In the genomic region with DNA sequence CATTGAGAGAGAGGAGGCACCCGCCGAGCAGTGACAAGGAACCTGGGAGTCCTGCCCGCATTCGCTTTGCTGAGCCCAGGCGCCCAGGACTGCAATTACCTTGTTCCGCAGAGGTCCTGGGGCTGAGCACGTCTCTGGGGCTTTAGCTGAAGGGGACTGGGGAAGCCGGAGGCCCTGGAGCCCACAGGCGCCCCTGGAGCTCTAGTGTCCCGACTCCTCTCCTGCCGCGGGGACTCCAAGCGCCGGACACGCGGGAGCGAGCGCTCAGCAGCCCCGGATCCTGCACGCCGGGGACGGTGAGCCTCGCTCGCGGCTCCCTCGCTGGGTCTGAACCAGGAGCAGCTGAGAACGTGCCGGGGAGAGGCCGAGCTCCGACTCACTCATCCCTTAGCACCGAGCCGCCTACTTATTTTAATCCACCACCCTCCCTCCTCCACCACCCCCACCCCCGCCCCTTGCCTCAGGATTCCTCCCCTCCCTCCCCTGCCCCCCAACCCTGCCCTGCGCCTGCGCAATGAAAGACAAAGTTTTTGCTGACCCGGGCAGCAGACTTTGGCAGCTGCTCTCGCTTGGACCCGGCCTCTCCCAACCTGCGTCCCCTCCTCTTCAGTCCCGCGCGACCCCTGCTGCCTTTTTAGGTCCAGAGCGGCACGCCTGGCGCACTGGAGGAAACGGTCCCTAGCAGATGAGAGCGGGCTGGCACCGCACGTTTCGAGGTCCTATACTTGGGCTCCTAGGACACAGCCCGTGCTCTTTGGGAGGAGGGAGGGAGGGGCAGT, we compare ENCODE assay signal across 1 cellular context.
TF ChIP-seq lines count a peak whose summit lies in the region.

A gene (minus strand): TSS at position 382 of the 779 bp plus-strand sequence. CDS start 4,818 bp downstream, outside the sequence.

TF ChIP-seq in HepG2, 621 proteins besides CTCF, POLR2A, EP300 and RAD21 (continued from another document and continues in another):
- TF ChIP-seq, protein P1, sequence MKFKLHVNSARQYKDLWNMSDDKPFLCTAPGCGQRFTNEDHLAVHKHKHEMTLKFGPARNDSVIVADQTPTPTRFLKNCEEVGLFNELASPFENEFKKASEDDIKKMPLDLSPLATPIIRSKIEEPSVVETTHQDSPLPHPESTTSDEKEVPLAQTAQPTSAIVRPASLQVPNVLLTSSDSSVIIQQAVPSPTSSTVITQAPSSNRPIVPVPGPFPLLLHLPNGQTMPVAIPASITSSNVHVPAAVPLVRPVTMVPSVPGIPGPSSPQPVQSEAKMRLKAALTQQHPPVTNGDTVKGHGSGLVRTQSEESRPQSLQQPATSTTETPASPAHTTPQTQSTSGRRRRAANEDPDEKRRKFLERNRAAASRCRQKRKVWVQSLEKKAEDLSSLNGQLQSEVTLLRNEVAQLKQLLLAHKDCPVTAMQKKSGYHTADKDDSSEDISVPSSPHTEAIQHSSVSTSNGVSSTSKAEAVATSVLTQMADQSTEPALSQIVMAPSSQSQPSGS (CRISPR knock-in tag; IDR thresholded peaks at IDR 0.05): no peak
- TF ChIP-seq ZNF615 (CRISPR knock-in tag; IDR thresholded peaks at IDR 0.05; ENCODE audit: borderline replicate concordance) (no peak), FOXK1 (CRISPR knock-in tag; IDR thresholded peaks at IDR 0.05; ENCODE audit: borderline replicate concordance, low read depth) (no peak), AKAP8 (CRISPR knock-in tag; IDR thresholded peaks at IDR 0.05) (no peak), DR1 (CRISPR knock-in tag; IDR thresholded peaks at IDR 0.05) (peak; percentile 43; the same call in 1 of the 2 replicates), AGO2 (optimal IDR thresholded peaks at IDR 0.05; ENCODE audit: low read depth, low read length) (no peak), NR1H2 (CRISPR knock-in tag; IDR thresholded peaks at IDR 0.05; ENCODE audit: borderline replicate concordance, low read depth) (no peak), KDM3A (CRISPR knock-in tag; IDR thresholded peaks at IDR 0.05; ENCODE audit: low read depth) (0 out of 2 replicates have a peak, but pooled peaks have one; percentile 44), MXI1 (IDR thresholded peaks at IDR 0.05; ENCODE audit: borderline replicate concordance, low read depth, low read length) (no peak), HIVEP1 (CRISPR knock-in tag; IDR thresholded peaks at IDR 0.05) (no peak; the same call in 1 of the 2 replicates), HNRNPLL (IDR thresholded peaks at IDR 0.05; ENCODE audit: low read depth, low read length, poor library complexity, severe bottlenecking) (peak; percentile 47), ZNF496 (CRISPR knock-in tag; IDR thresholded peaks at IDR 0.05; ENCODE audit: insufficient replicate concordance) (no peak), KDM4B (CRISPR knock-in tag; IDR thresholded peaks at IDR 0.05) (no peak), ZMYM4 (CRISPR knock-in tag; IDR thresholded peaks at IDR 0.05) (no peak), MBNL3 (CRISPR knock-in tag; conservative IDR thresholded peaks at IDR 0.05) (no peak), NONO (IDR thresholded peaks at IDR 0.05) (no peak), NONO (CRISPR knock-in tag; conservative IDR thresholded peaks at IDR 0.05) (0 out of 2 replicates have a peak, but pooled peaks have one; percentile 23), NR2F2 (IDR thresholded peaks at IDR 0.05; ENCODE audit: borderline replicate concordance, low read depth) (no peak), ZBTB42 (CRISPR knock-in tag; IDR thresholded peaks at IDR 0.05) (no peak), JUN (CRISPR knock-in tag; IDR thresholded peaks at IDR 0.05) (no peak)
- TF ChIP-seq, protein P2, sequence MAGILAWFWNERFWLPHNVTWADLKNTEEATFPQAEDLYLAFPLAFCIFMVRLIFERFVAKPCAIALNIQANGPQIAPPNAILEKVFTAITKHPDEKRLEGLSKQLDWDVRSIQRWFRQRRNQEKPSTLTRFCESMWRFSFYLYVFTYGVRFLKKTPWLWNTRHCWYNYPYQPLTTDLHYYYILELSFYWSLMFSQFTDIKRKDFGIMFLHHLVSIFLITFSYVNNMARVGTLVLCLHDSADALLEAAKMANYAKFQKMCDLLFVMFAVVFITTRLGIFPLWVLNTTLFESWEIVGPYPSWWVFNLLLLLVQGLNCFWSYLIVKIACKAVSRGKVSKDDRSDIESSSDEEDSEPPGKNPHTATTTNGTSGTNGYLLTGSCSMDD (CRISPR knock-in tag; IDR thresholded peaks at IDR 0.05): no peak
- TF ChIP-seq, protein P3, sequence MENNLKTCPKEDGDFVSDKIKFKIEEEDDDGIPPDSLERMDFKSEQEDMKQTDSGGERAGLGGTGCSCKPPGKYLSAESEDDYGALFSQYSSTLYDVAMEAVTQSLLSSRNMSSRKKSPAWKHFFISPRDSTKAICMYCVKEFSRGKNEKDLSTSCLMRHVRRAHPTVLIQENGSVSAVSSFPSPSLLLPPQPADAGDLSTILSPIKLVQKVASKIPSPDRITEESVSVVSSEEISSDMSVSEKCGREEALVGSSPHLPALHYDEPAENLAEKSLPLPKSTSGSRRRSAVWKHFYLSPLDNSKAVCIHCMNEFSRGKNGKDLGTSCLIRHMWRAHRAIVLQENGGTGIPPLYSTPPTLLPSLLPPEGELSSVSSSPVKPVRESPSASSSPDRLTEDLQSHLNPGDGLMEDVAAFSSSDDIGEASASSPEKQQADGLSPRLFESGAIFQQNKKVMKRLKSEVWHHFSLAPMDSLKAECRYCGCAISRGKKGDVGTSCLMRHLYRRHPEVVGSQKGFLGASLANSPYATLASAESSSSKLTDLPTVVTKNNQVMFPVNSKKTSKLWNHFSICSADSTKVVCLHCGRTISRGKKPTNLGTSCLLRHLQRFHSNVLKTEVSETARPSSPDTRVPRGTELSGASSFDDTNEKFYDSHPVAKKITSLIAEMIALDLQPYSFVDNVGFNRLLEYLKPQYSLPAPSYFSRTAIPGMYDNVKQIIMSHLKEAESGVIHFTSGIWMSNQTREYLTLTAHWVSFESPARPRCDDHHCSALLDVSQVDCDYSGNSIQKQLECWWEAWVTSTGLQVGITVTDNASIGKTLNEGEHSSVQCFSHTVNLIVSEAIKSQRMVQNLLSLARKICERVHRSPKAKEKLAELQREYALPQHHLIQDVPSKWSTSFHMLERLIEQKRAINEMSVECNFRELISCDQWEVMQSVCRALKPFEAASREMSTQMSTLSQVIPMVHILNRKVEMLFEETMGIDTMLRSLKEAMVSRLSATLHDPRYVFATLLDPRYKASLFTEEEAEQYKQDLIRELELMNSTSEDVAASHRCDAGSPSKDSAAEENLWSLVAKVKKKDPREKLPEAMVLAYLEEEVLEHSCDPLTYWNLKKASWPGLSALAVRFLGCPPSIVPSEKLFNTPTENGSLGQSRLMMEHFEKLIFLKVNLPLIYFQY (CRISPR knock-in tag; IDR thresholded peaks at IDR 0.05; ENCODE audit: borderline replicate concordance): no peak
- TF ChIP-seq, protein P4, sequence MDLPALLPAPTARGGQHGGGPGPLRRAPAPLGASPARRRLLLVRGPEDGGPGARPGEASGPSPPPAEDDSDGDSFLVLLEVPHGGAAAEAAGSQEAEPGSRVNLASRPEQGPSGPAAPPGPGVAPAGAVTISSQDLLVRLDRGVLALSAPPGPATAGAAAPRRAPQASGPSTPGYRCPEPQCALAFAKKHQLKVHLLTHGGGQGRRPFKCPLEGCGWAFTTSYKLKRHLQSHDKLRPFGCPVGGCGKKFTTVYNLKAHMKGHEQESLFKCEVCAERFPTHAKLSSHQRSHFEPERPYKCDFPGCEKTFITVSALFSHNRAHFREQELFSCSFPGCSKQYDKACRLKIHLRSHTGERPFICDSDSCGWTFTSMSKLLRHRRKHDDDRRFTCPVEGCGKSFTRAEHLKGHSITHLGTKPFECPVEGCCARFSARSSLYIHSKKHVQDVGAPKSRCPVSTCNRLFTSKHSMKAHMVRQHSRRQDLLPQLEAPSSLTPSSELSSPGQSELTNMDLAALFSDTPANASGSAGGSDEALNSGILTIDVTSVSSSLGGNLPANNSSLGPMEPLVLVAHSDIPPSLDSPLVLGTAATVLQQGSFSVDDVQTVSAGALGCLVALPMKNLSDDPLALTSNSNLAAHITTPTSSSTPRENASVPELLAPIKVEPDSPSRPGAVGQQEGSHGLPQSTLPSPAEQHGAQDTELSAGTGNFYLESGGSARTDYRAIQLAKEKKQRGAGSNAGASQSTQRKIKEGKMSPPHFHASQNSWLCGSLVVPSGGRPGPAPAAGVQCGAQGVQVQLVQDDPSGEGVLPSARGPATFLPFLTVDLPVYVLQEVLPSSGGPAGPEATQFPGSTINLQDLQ (CRISPR knock-in tag; IDR thresholded peaks at IDR 0.05): no peak
- TF ChIP-seq, protein P5, sequence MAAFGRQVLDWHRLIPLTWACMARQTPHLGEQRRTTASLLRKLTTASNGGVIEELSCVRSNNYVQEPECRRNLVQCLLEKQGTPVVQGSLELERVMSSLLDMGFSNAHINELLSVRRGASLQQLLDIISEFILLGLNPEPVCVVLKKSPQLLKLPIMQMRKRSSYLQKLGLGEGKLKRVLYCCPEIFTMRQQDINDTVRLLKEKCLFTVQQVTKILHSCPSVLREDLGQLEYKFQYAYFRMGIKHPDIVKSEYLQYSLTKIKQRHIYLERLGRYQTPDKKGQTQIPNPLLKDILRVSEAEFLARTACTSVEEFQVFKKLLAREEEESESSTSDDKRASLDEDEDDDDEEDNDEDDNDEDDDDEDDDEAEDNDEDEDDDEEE (CRISPR knock-in tag; IDR thresholded peaks at IDR 0.05): 0 out of 2 replicates have a peak, but pooled peaks have one; percentile 26
- TF ChIP-seq, protein P6, sequence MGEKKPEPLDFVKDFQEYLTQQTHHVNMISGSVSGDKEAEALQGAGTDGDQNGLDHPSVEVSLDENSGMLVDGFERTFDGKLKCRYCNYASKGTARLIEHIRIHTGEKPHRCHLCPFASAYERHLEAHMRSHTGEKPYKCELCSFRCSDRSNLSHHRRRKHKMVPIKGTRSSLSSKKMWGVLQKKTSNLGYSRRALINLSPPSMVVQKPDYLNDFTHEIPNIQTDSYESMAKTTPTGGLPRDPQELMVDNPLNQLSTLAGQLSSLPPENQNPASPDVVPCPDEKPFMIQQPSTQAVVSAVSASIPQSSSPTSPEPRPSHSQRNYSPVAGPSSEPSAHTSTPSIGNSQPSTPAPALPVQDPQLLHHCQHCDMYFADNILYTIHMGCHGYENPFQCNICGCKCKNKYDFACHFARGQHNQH (CRISPR knock-in tag; IDR thresholded peaks at IDR 0.05): no peak
- TF ChIP-seq, protein P7, sequence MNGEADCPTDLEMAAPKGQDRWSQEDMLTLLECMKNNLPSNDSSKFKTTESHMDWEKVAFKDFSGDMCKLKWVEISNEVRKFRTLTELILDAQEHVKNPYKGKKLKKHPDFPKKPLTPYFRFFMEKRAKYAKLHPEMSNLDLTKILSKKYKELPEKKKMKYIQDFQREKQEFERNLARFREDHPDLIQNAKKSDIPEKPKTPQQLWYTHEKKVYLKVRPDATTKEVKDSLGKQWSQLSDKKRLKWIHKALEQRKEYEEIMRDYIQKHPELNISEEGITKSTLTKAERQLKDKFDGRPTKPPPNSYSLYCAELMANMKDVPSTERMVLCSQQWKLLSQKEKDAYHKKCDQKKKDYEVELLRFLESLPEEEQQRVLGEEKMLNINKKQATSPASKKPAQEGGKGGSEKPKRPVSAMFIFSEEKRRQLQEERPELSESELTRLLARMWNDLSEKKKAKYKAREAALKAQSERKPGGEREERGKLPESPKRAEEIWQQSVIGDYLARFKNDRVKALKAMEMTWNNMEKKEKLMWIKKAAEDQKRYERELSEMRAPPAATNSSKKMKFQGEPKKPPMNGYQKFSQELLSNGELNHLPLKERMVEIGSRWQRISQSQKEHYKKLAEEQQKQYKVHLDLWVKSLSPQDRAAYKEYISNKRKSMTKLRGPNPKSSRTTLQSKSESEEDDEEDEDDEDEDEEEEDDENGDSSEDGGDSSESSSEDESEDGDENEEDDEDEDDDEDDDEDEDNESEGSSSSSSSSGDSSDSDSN (CRISPR knock-in tag; IDR thresholded peaks at IDR 0.05): peak; percentile 81
- TF ChIP-seq, protein P8, sequence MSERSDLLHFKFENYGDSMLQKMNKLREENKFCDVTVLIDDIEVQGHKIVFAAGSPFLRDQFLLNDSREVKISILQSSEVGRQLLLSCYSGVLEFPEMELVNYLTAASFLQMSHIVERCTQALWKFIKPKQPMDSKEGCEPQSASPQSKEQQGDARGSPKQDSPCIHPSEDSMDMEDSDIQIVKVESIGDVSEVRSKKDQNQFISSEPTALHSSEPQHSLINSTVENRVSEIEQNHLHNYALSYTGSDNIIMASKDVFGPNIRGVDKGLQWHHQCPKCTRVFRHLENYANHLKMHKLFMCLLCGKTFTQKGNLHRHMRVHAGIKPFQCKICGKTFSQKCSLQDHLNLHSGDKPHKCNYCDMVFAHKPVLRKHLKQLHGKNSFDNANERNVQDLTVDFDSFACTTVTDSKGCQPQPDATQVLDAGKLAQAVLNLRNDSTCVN (CRISPR knock-in tag; IDR thresholded peaks at IDR 0.05; ENCODE audit: borderline replicate concordance): no peak
- TF ChIP-seq, protein P9, sequence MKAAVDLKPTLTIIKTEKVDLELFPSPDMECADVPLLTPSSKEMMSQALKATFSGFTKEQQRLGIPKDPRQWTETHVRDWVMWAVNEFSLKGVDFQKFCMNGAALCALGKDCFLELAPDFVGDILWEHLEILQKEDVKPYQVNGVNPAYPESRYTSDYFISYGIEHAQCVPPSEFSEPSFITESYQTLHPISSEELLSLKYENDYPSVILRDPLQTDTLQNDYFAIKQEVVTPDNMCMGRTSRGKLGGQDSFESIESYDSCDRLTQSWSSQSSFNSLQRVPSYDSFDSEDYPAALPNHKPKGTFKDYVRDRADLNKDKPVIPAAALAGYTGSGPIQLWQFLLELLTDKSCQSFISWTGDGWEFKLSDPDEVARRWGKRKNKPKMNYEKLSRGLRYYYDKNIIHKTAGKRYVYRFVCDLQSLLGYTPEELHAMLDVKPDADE (CRISPR knock-in tag; IDR thresholded peaks at IDR 0.05): no peak
- TF ChIP-seq, protein P10, sequence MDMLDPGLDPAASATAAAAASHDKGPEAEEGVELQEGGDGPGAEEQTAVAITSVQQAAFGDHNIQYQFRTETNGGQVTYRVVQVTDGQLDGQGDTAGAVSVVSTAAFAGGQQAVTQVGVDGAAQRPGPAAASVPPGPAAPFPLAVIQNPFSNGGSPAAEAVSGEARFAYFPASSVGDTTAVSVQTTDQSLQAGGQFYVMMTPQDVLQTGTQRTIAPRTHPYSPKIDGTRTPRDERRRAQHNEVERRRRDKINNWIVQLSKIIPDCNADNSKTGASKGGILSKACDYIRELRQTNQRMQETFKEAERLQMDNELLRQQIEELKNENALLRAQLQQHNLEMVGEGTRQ (IDR thresholded peaks at IDR 0.05; ENCODE audit: low read depth, low read length): no peak
- TF ChIP-seq, protein P10 (CRISPR knock-in tag; IDR thresholded peaks at IDR 0.05; ENCODE audit: borderline replicate concordance): no peak
- TF ChIP-seq, protein P11, sequence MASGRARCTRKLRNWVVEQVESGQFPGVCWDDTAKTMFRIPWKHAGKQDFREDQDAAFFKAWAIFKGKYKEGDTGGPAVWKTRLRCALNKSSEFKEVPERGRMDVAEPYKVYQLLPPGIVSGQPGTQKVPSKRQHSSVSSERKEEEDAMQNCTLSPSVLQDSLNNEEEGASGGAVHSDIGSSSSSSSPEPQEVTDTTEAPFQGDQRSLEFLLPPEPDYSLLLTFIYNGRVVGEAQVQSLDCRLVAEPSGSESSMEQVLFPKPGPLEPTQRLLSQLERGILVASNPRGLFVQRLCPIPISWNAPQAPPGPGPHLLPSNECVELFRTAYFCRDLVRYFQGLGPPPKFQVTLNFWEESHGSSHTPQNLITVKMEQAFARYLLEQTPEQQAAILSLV (CRISPR knock-in tag; IDR thresholded peaks at IDR 0.05; ENCODE audit: borderline replicate concordance): no peak
- TF ChIP-seq, protein P12, sequence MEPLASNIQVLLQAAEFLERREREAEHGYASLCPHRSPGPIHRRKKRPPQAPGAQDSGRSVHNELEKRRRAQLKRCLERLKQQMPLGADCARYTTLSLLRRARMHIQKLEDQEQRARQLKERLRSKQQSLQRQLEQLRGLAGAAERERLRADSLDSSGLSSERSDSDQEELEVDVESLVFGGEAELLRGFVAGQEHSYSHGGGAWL (CRISPR knock-in tag; IDR thresholded peaks at IDR 0.05): no peak; the same call in 1 of the 2 replicates
